24 cellular contexts compared by ENCODE assay signal in genomic region chr10:67735430-67735829, GRCh38. TPM values are rescaled to one million over a fixed set of nuclear protein-coding genes. Genes with fewer than 3 reads are reported as not detected.
"Had no signal": no experiment of that assay in that cellular context is flagged by ENCODE, and none has a peak within 500 bp of the region (broad histone marks: within the 10 kb centered on the region; RNA-seq: fewer than 3 reads in every experiment).

No MANE protein-coding gene starts in this region.

- H3K27me3 ChIP-seq: foreskin keratinocyte, sigmoid colon, testis had no signal

- ATAC-seq: activated CD8-positive, alpha-beta memory T cell treated with anti-CD3 and anti-CD28 coated beads, Interleukin-2, amount 10 ng/mL, durations not matched to agents 7 days and 5 days; activated CD8-positive, alpha-beta T cell treated with anti-CD3 and anti-CD28 coated beads for 36 hours; foreskin keratinocyte; lower lobe of right lung; naive thymus-derived CD4-positive, alpha-beta T cell; upper lobe of right lung had no signal

- H3K36me3 Mint-ChIP-seq: activated CD8-positive, alpha-beta memory T cell treated with anti-CD3 and anti-CD28 coated beads, Interleukin-2, amount 10 ng/mL, durations not matched to agents 7 days and 5 days; brain had no signal

- H3K9me3 ChIP-seq: lower lobe of right lung, testis, upper lobe of right lung had no signal

- H3K4me1 Mint-ChIP-seq: activated CD8-positive, alpha-beta memory T cell treated with anti-CD3 and anti-CD28 coated beads, Interleukin-2, amount 10 ng/mL, durations not matched to agents 7 days and 5 days; brain; neural crest cell had no signal

- H3K9me3 Mint-ChIP-seq: activated naive CD4-positive, alpha-beta T cell treated with anti-CD3 and anti-CD28 coated beads, Interleukin-2, amount 50 U/mL, for 24 hours; neural crest cell had no signal

- H3K27ac Mint-ChIP-seq: activated CD4-positive, alpha-beta T cell treated with anti-CD3 and anti-CD28 coated beads, Interleukin-2, amount 10 ng/mL, durations not matched to agents 7 days and 5 days; activated CD8-positive, alpha-beta memory T cell treated with anti-CD3 and anti-CD28 coated beads, Interleukin-2, amount 10 ng/mL, durations not matched to agents 7 days and 5 days; activated CD8-positive, alpha-beta T cell treated with anti-CD3 and anti-CD28 coated beads for 36 hours; activated naive CD4-positive, alpha-beta T cell treated with anti-CD3 and anti-CD28 coated beads, Interleukin-2, amount 50 U/mL, for 24 hours; brain; naive thymus-derived CD4-positive, alpha-beta T cell; T-helper 1 cell treated with Interleukin-12 subunit alpha and Interleukin-12 subunit beta and Interleukin-4 antibody, amounts not matched to agents 30 μg/mL and 1 μg/mL, for 36 hours had no signal

- H3K27ac ChIP-seq: foreskin keratinocyte, lower lobe of right lung, sigmoid colon, testis, upper lobe of right lung had no signal

- DNase-seq: activated CD4-positive, alpha-beta T cell treated with anti-CD3 and anti-CD28 coated beads, Interleukin-2, amount 10 ng/mL, durations not matched to agents 7 days and 5 days; activated CD4-positive, CD25-positive, alpha-beta regulatory T cell treated with anti-CD3 and anti-CD28 coated beads, Interleukin-2, amount 50 U/mL, for 72 hours; activated CD8-positive, alpha-beta memory T cell treated with anti-CD3 and anti-CD28 coated beads, Interleukin-2, amount 10 ng/mL, durations not matched to agents 7 days and 5 days; activated CD8-positive, alpha-beta T cell treated with anti-CD3 and anti-CD28 coated beads for 36 hours; activated gamma-delta T cell; activated T-cell treated with anti-CD3 and anti-CD28 coated beads for 4 hours; anterior cingulate cortex; effector memory CD4-positive, alpha-beta T cell; foreskin keratinocyte; kidney; lower lobe of right lung; naive thymus-derived CD4-positive, alpha-beta T cell; posterior cingulate gyrus; sigmoid colon; stimulated activated CD4-positive, alpha-beta T cell treated with anti-CD3 and anti-CD28 coated beads, Interleukin-15, amount 100 ng/mL, for 24 hours; stimulated activated CD4-positive, alpha-beta T cell treated with anti-CD3 and anti-CD28 coated beads, Interleukin-2, amount 100 ng/mL, for 48 hours; stimulated activated CD8-positive, alpha-beta memory T cell treated with anti-CD3 and anti-CD28 coated beads, Interleukin-4, amount 100 ng/mL, for 48 hours; stimulated activated naive CD4-positive, alpha-beta T cell; testis; upper lobe of right lung had no signal

- H3K4me3 Mint-ChIP-seq: activated CD4-positive, alpha-beta T cell treated with anti-CD3 and anti-CD28 coated beads, Interleukin-2, amount 10 ng/mL, durations not matched to agents 7 days and 5 days; activated CD8-positive, alpha-beta memory T cell treated with anti-CD3 and anti-CD28 coated beads, Interleukin-2, amount 10 ng/mL, durations not matched to agents 7 days and 5 days; activated CD8-positive, alpha-beta T cell treated with anti-CD3 and anti-CD28 coated beads for 36 hours; activated naive CD4-positive, alpha-beta T cell treated with anti-CD3 and anti-CD28 coated beads, Interleukin-2, amount 50 U/mL, for 24 hours; brain; naive thymus-derived CD4-positive, alpha-beta T cell; neural crest cell; T-helper 1 cell treated with Interleukin-12 subunit alpha and Interleukin-12 subunit beta and Interleukin-4 antibody, amounts not matched to agents 30 μg/mL and 1 μg/mL, for 36 hours had no signal

RNA-seq across cellular contexts. Expression of gene CTNNA3, which starts 39.4 kb away (rescaled TPM):
- total RNA-seq: activated CD8-positive, alpha-beta T cell treated with anti-CD3 and anti-CD28 coated beads for 36 hours; foreskin keratinocyte; lower lobe of right lung had no signal
